ENCODE assay signal across 11 cellular contexts in the genomic region with DNA sequence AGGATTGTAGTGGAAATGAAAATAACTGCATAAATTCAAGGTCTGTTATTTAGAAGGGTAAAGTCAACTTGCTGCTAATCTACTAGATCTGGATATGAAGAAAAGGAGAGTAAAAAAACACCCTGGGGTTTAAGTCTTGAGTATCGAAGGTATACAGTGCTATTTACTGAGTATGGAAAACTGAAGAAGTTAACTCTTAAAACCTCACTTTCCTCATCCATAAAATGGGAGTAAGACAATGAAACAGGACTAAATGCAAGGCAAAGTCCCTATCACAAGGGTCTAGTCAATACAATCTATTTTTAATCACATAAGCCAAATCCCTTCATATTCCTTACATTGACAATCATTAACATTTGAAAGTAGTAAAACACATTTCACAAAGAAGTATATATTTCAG. TPM values are rescaled to one million over a fixed set of nuclear protein-coding genes. Genes with fewer than 3 reads are reported as not detected.
DNase-seq lines count a peak whose midpoint lies in the region; ATAC-seq, FAIRE-seq and TF ChIP-seq lines count a peak whose summit lies in the region.
"Had no signal": no experiment of that assay in that cellular context is flagged by ENCODE, and none has a peak within 500 bp of the region (broad histone marks: within the 10 kb centered on the region; RNA-seq: fewer than 3 reads in every experiment).

No MANE protein-coding gene starts in this region.

- POLR2A ChIA-PET in IMR-90 (lab: Charles Lee; ENCODE audit: unreplicated experiment) (no interaction called here), HEK293T (lab: Yijun Ruan, JAX) (no interaction called here)

- H4K5ac ChIP-seq in IMR-90 (ENCODE audit: low read depth, low read length): no peak overlapping the region

- no peak overlapping the region for H4K91ac ChIP-seq in IMR-90 (ENCODE audit: insufficient read depth, low read depth, low read length)

- no peak for TF ChIP-seq POLR2A in IMR-90 (IDR thresholded peaks at IDR 0.05; ENCODE audit: low read depth, low read length)

- no CpG with 5 or more reads among the region's 1 CpG for WGBS in IMR-90 (ENCODE audit: extremely low coverage in 2 of 2, insufficient read length in 1 of 2), 2 experiments

- H2AFZ ChIP-seq in IMR-90 (replicated peaks; ENCODE audit: low read length, poor library complexity): no peak overlapping the region
- no peak overlapping the region for H2AFZ ChIP-seq in astrocyte (ENCODE audit: low read depth, low read length)

- H2AK5ac ChIP-seq in IMR-90 (ENCODE audit: low read depth, low read length): no peak overlapping the region

- peaks cover 19% of the 10 kb centered on the region for H4K20me1 ChIP-seq in IMR-90 (ENCODE audit: insufficient read depth, low read length)
- peaks cover 39% of the 10 kb centered on the region for H4K20me1 ChIP-seq in astrocyte (ENCODE audit: insufficient read depth, low read length)

- BruUV-seq in IMR-90 (replicated peaks; lab: Mats Ljungman, UMichigan): TSS peak; percentile 47

- H2AK9ac ChIP-seq in IMR-90 (replicated peaks; ENCODE audit: low read depth, low read length, poor library complexity): no peak overlapping the region

- H3K79me2 ChIP-seq in astrocyte (ENCODE audit: insufficient read depth, low read length): peaks cover 91% of the 10 kb centered on the region

- H3K23ac ChIP-seq in IMR-90 (ENCODE audit: low read depth, low read length): peak overlapping the region; percentile 59; the same call in 1 of the 2 replicates

- peaks cover 5% of the 10 kb centered on the region; the same call in 1 of the 2 replicates for H3K9me1 ChIP-seq in IMR-90 (ENCODE audit: insufficient read depth, low read length)

- FAIRE-seq in D721Med (lab: Jason Lieb, UNC) (peak; percentile 11), astrocyte (lab: Jason Lieb, UNC) (no peak)

- H3K79me1 ChIP-seq in IMR-90 (ENCODE audit: low read depth in 1 of 2, low read length in 2 of 2): peaks cover 4 to 10% of the 10 kb centered on the region in 2 experiments; a peak in 2 of 4 replicates

- no peak overlapping the region for H2BK120ac ChIP-seq in IMR-90 (ENCODE audit: low read depth, low read length)

- H3K9me3 ChIP-seq in IMR-90 (ENCODE audit: control insufficient read depth, insufficient read depth, low read length) (no peaks in the 10 kb centered on the region), astrocyte (ENCODE audit: insufficient read depth, low read depth, low read length) (no peaks in the 10 kb centered on the region)

- DNase-seq in D721Med (ENCODE audit: insufficient read length, low spot score): no peak
- DNase-seq in IMR-90: no peak
- no peak for DNase-seq in astrocyte (ENCODE audit: low read depth)
- DNase-seq in natural killer cell: no peak
- DNase-seq in NCI-H446 (lab: John Stamatoyannopoulos, UW): no peak
- DNase-seq in anterior cingulate cortex (lab: John Stamatoyannopoulos, UW): no peak
- DNase-seq in SIG-M5 treated with dmso at 0.1 percent for 504 hours (lab: John Stamatoyannopoulos, UW; ENCODE audit: unreplicated experiment): no peak
- no peak for DNase-seq in HEK293T (ENCODE audit: extremely low spot score)
- DNase-seq: GF-D8, NCI-H1694, nucleus accumbens had no signal

- H3K36me3 ChIP-seq in IMR-90 (ENCODE audit: control insufficient read depth, insufficient read depth, low read length) (no peaks in the 10 kb centered on the region; the same call in 1 of the 2 replicates), astrocyte (ENCODE audit: insufficient read depth, low read length) (no peaks in the 10 kb centered on the region)

- H3K36me3 Mint-ChIP-seq in astrocyte (ENCODE audit: low read depth, unreplicated experiment) (no peaks in the 10 kb centered on the region), natural killer cell (no peaks in the 10 kb centered on the region)

- peak overlapping the region; percentile 27 for H2BK5ac ChIP-seq in IMR-90 (ENCODE audit: low read depth, low read length, poor library complexity, severe bottlenecking)

- no peak overlapping the region for H2BK20ac ChIP-seq in IMR-90 (ENCODE audit: low read depth, low read length)

- peak overlapping the region; percentile 32; the same call in 1 of the 2 replicates for H3K9ac ChIP-seq in IMR-90 (ENCODE audit: low read depth, low read length)
- peak overlapping the region; percentile 90 for H3K9ac ChIP-seq in astrocyte (ENCODE audit: low read length)

- H4K8ac ChIP-seq in IMR-90 (ENCODE audit: low read depth in 2 of 2, low read length in 2 of 2): no peak overlapping the region

- H3K27ac ChIP-seq in IMR-90 (ENCODE audit: insufficient read depth, low read length) (no peak overlapping the region), astrocyte (ENCODE audit: low read depth, low read length) (no peak overlapping the region)

- no peak for TF ChIP-seq CTCF in D721Med (IDR thresholded peaks at IDR 0.05; ENCODE audit: insufficient read depth, missing control alignments)
- TF ChIP-seq CTCF in IMR-90 (conservative IDR thresholded peaks at IDR 0.05; ENCODE audit: low read depth, low read length): no peak
- no peak for TF ChIP-seq CTCF in astrocyte (IDR thresholded peaks at IDR 0.05; ENCODE audit: insufficient read depth, low read depth, low read length)
- no peak for TF ChIP-seq CTCF in natural killer cell (IDR thresholded peaks at IDR 0.05)

- H3K4me3 ChIP-seq in IMR-90 (ENCODE audit: insufficient read depth, low read depth, low read length) (peak overlapping the region; percentile 5; the same call in 1 of the 2 replicates), astrocyte (ENCODE audit: insufficient read depth, low read depth, low read length) (peak overlapping the region; percentile 94)

- in situ Hi-C loops in IMR-90 (cut with MboI; ENCODE audit: low sequenced_read_pairs): no loop called here

- H3K4me3 Mint-ChIP-seq in astrocyte (ENCODE audit: unreplicated experiment) (peak overlapping the region; percentile 94), natural killer cell (peak overlapping the region; percentile 19)

- dilution Hi-C loops in IMR-90 (cut with HindIII; ENCODE audit: low sequenced_read_pairs, unreplicated experiment): no loop called here

- no peak overlapping the region for H2BK15ac ChIP-seq in IMR-90 (ENCODE audit: low read depth, low read length)

- H3K9me3 Mint-ChIP-seq in astrocyte (ENCODE audit: unreplicated experiment): no peaks in the 10 kb centered on the region
- H3K9me3 Mint-ChIP-seq in natural killer cell: no peaks in the 10 kb centered on the region

- CTCF ChIA-PET in IMR-90 (lab: Yijun Ruan, JAX) (no interaction called here), HEK293T (lab: Yijun Ruan, JAX) (no interaction called here)

- H3K56ac ChIP-seq in IMR-90 (ENCODE audit: extremely low read depth, insufficient read depth, low read length): no peak overlapping the region

- H3K4ac ChIP-seq in IMR-90 (ENCODE audit: low read depth, low read length): no peak overlapping the region

- no peak overlapping the region for H3K18ac ChIP-seq in IMR-90 (ENCODE audit: low read depth, low read length)

- no peaks in the 10 kb centered on the region for H3K27me3 ChIP-seq in IMR-90 (ENCODE audit: control insufficient read depth, insufficient read depth, low read length)
- H3K27me3 ChIP-seq in astrocyte (ENCODE audit: insufficient read depth, low read length): no peaks in the 10 kb centered on the region

- ATAC-seq in IMR-90 (ENCODE audit: low read depth) (no peak), natural killer cell (no peak)

- TF ChIP-seq RAD21 in IMR-90 (IDR thresholded peaks at IDR 0.05; ENCODE audit: low read length): no peak

- no peaks in the 10 kb centered on the region for H3K27me3 Mint-ChIP-seq in astrocyte (ENCODE audit: low read depth, unreplicated experiment)
- no peaks in the 10 kb centered on the region for H3K27me3 Mint-ChIP-seq in natural killer cell (ENCODE audit: low read depth in 2 of 2)

- H3K4me2 ChIP-seq in IMR-90 (ENCODE audit: low read depth, low read length) (peak overlapping the region; percentile 81), astrocyte (ENCODE audit: low read length) (peak overlapping the region; percentile 92)

- H3K4me1 Mint-ChIP-seq in astrocyte (ENCODE audit: low read depth, unreplicated experiment) (peaks cover 24% of the 10 kb centered on the region), natural killer cell (peaks cover 25 to 43% of the 10 kb centered on the region in 2 donors)

- intact Hi-C loops in IMR-90 (cut with micrococcal nuclease): loop anchor here (5.0 kb wide), 1 partner anchor 598 kb away; no protein-coding TSS in a partner anchor
- intact Hi-C loops in natural killer cell (cut with micrococcal nuclease): loop anchor here (10.0 kb wide), 1 partner anchor 1596 kb away; no protein-coding TSS in a partner anchor

- H3K4me1 ChIP-seq in IMR-90 (ENCODE audit: control insufficient read depth, insufficient read depth, low read length) (peaks cover 10% of the 10 kb centered on the region), astrocyte (ENCODE audit: insufficient read depth, low read length) (peaks cover 10% of the 10 kb centered on the region)

- H3K27ac Mint-ChIP-seq in astrocyte (ENCODE audit: unreplicated experiment): peak overlapping the region; percentile 12
- H3K27ac Mint-ChIP-seq in natural killer cell: no peak overlapping the region

- no peak overlapping the region for H3K14ac ChIP-seq in IMR-90 (replicated peaks; ENCODE audit: low read depth, low read length)

TF ChIP-seq in IMR-90, 13 proteins besides CTCF, POLR2A, EP300 and RAD21 (continues in another document):
- TF ChIP-seq RCOR1 (IDR thresholded peaks at IDR 0.05; ENCODE audit: insufficient replicate concordance, low read length): no peak
- TF ChIP-seq MAZ (IDR thresholded peaks at IDR 0.05; ENCODE audit: borderline replicate concordance, low read depth, low read length): no peak
- TF ChIP-seq SMC3 (IDR thresholded peaks at IDR 0.05; ENCODE audit: low read depth, low read length): no peak
- no peak for TF ChIP-seq RFX5 (IDR thresholded peaks at IDR 0.05; ENCODE audit: low read depth, low read length)

TF ChIP-seq in HEK293T, 16 proteins besides CTCF, POLR2A, EP300 and RAD21 (continues in another document):
- TF ChIP-seq HDGF (IDR thresholded peaks at IDR 0.05; ENCODE audit: borderline replicate concordance): no peak
- no peak for TF ChIP-seq ZNF384 (IDR thresholded peaks at IDR 0.05)
- no peak for TF ChIP-seq CTBP1 (IDR thresholded peaks at IDR 0.05; ENCODE audit: borderline replicate concordance)
- TF ChIP-seq SUZ12 (IDR thresholded peaks at IDR 0.05): no peak
- TF ChIP-seq ELF4 (IDR thresholded peaks at IDR 0.05): no peak
- no peak for TF ChIP-seq FOXM1 (IDR thresholded peaks at IDR 0.05; ENCODE audit: borderline replicate concordance)
- TF ChIP-seq FOXK2 (IDR thresholded peaks at IDR 0.05): no peak

RNA-seq across cellular contexts. Expression of gene FBXO5, which starts 2.2 kb away (rescaled TPM):
- total RNA-seq in IMR-90 (2012; rRNA removed) (16.7 and 25.3 TPM in 2 replicates), astrocyte (6.1 and 7.5 TPM in 2 replicates), natural killer cell (10 to 100 TPM in 1 of 3 donors, 1 to 10 TPM in 2; 5.9 to 11.2 (median 9.6) TPM)
- 9.8 and 11.8 TPM in 2 replicates for polyA plus RNA-seq in IMR-90 (2012; rRNA removed)
- 1.2 and 2.5 TPM in 2 replicates for polyA plus RNA-seq in IMR-90 (2012; cell fraction: cytosol; rRNA removed)
- polyA plus RNA-seq in IMR-90 (2012; cell fraction: nucleus; rRNA removed; ENCODE audit: low replicate concordance): 0.85 and 4.8 TPM in 2 replicates

RNA-seq across cellular contexts. Expression of gene MTRF1L, which starts 21.9 kb away (rescaled TPM):
- total RNA-seq in IMR-90 (2012; rRNA removed) (11.1 and 20.6 TPM in 2 replicates), astrocyte (30.8 and 33.2 TPM in 2 replicates), natural killer cell (10 to 100 TPM; 17.6 to 24.7 (median 21.6) TPM)
- 6.9 and 8.1 TPM in 2 replicates for polyA plus RNA-seq in IMR-90 (2012; rRNA removed)
- polyA plus RNA-seq in IMR-90 (2012; cell fraction: cytosol; rRNA removed): 2.1 TPM in 2 replicates
- 2.0 and 13.9 TPM in 2 replicates for polyA plus RNA-seq in IMR-90 (2012; cell fraction: nucleus; rRNA removed; ENCODE audit: low replicate concordance)
